In the genomic region with DNA sequence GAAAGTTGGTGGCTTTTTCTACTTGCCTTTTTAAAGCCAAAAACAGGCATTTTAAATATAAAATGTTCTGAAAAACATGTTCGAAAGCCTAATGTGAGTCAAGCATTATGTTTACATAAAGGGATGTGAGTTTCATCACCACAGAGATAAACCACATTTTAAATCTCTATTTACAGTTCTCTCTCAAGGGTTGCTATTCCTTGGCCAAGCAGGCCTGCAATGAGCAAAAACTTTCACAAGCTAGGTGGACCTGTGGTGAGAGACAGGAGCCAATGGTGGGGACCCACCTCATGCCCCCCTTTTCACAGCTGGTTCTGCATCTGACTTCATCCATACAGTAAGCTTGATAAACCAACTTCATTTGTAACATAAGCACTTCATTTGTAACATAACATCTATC, we compare ENCODE assay signal across 9 cellular contexts.
DNase-seq lines count a peak whose midpoint lies in the region; ATAC-seq, FAIRE-seq and TF ChIP-seq lines count a peak whose summit lies in the region.
"Had no signal": no experiment of that assay in that cellular context is flagged by ENCODE, and none has a peak within 500 bp of the region (broad histone marks: within the 10 kb centered on the region; RNA-seq: fewer than 3 reads in every experiment).

No MANE protein-coding gene starts in this region.

- peak overlapping the region; percentile 63 for H3K27ac Mint-ChIP-seq in stimulated activated naive CD8-positive, alpha-beta T cell treated with anti-CD3 and anti-CD28 coated beads, Interleukin-15, Interleukin-2, amounts not matched to agents 100 ng/mL and 50 ng/mL, for 24 hours

- H3K18ac ChIP-seq in mesendoderm (ENCODE audit: low read length) = no peak overlapping the region

- H3K9ac ChIP-seq in KMS-11 (no peak overlapping the region), mesendoderm (ENCODE audit: low read length) (no peak overlapping the region)

- H2BK120ac ChIP-seq in mesendoderm (ENCODE audit: low read depth, low read length) = no peak overlapping the region

- no peaks in the 10 kb centered on the region for H3K27me3 Mint-ChIP-seq in stimulated activated naive CD8-positive, alpha-beta T cell treated with anti-CD3 and anti-CD28 coated beads, Interleukin-15, Interleukin-2, amounts not matched to agents 100 ng/mL and 50 ng/mL, for 24 hours

- H3K4me3 Mint-ChIP-seq in stimulated activated naive CD8-positive, alpha-beta T cell treated with anti-CD3 and anti-CD28 coated beads, Interleukin-15, Interleukin-2, amounts not matched to agents 100 ng/mL and 50 ng/mL, for 24 hours = peak overlapping the region; percentile 35

- H3K4me3 ChIP-seq in GM12865 (ENCODE audit: low read depth, low read length) (peak overlapping the region; percentile 53), KMS-11 (IDR thresholded peaks at IDR 0.05; ENCODE audit: insufficient read depth, low read depth, low read length) (no peak overlapping the region), bronchial epithelial cell (ENCODE audit: low read depth, low read length) (no peak overlapping the region), mesendoderm (ENCODE audit: low read length) (no peak overlapping the region)
- H3K4me3 ChIP-seq: psoas muscle had no signal

- FAIRE-seq in bronchial epithelial cell (lab: Jason Lieb, UNC) = peak; percentile 40

- no peak overlapping the region for H4K8ac ChIP-seq in mesendoderm (ENCODE audit: low read depth, low read length)

- no peak overlapping the region for H3K4ac ChIP-seq in mesendoderm (ENCODE audit: low read depth, low read length)

- H4K5ac ChIP-seq in mesendoderm (ENCODE audit: low read length) = no peak overlapping the region

- no CpG with 5 or more reads among the region's 1 CpG for WGBS in mesendoderm (ENCODE audit: extremely low coverage, insufficient coverage, low lambda C conversion rate)

- TF ChIP-seq CTCF in GM12865 (IDR thresholded peaks at IDR 0.05; ENCODE audit: insufficient read depth, low read depth, low read length, missing control alignments) = no peak
- TF ChIP-seq CTCF in KMS-11 (conservative IDR thresholded peaks at IDR 0.05; ENCODE audit: low read depth, low read length) = no peak
- no peak for TF ChIP-seq CTCF in bronchial epithelial cell (IDR thresholded peaks at IDR 0.05; ENCODE audit: insufficient read depth, low read length, severe bottlenecking)

- H2BK15ac ChIP-seq in mesendoderm (replicated peaks; ENCODE audit: low read depth) = no peak overlapping the region

- H2AK5ac ChIP-seq in mesendoderm (ENCODE audit: low read length) = no peak overlapping the region

- H3K27ac ChIP-seq in KMS-11 (peak overlapping the region; percentile 12; the same call in 1 of the 2 replicates), mesendoderm (ENCODE audit: low read depth, low read length) (no peak overlapping the region)
- H3K27ac ChIP-seq: psoas muscle had no signal

- H3K4me1 ChIP-seq in KMS-11 (ENCODE audit: low read depth, poor library complexity, severe bottlenecking) (peaks cover 73% of the 10 kb centered on the region), mesendoderm (ENCODE audit: control insufficient read depth, low read depth, low read length) (no peaks in the 10 kb centered on the region)

- peak; percentile 67 for ATAC-seq in GM21576 (IDR thresholded peaks at IDR 0.05; ENCODE audit: unreplicated experiment)

- peaks cover 28% of the 10 kb centered on the region for H4K20me1 ChIP-seq in KMS-11 (ENCODE audit: insufficient read depth)

- H3K36me3 ChIP-seq in KMS-11 (ENCODE audit: insufficient read depth) (no peaks in the 10 kb centered on the region), bronchial epithelial cell (ENCODE audit: control insufficient read depth, insufficient read depth, low read length) (no peaks in the 10 kb centered on the region), mesendoderm (ENCODE audit: control insufficient read depth, insufficient read depth, low read length) (no peaks in the 10 kb centered on the region)

- no peak overlapping the region for H3K23ac ChIP-seq in mesendoderm (ENCODE audit: low read length)

- H3K27me3 ChIP-seq in KMS-11 (ENCODE audit: insufficient read depth, low read depth) (no peaks in the 10 kb centered on the region), bronchial epithelial cell (ENCODE audit: control insufficient read depth, insufficient read depth, low read length) (no peaks in the 10 kb centered on the region), mesendoderm (ENCODE audit: insufficient read depth, low read length, poor library complexity) (no peaks in the 10 kb centered on the region)

- H3K9me3 Mint-ChIP-seq in stimulated activated naive CD8-positive, alpha-beta T cell treated with anti-CD3 and anti-CD28 coated beads, Interleukin-15, Interleukin-2, amounts not matched to agents 100 ng/mL and 50 ng/mL, for 24 hours = no peaks in the 10 kb centered on the region

- H3K36me3 Mint-ChIP-seq in stimulated activated naive CD8-positive, alpha-beta T cell treated with anti-CD3 and anti-CD28 coated beads, Interleukin-15, Interleukin-2, amounts not matched to agents 100 ng/mL and 50 ng/mL, for 24 hours (ENCODE audit: low read depth) = peaks cover 28% of the 10 kb centered on the region

- DNase-seq in GM12865 (ENCODE audit: low read depth) (peak; percentile 92), bronchial epithelial cell (ENCODE audit: low read depth) (peak; percentile 60), mesendoderm (no peak), globus pallidus (ENCODE audit: low spot score) (no peak), iPS-NIHi7 (ENCODE audit: extremely low spot score) (no peak)
- DNase-seq: psoas muscle had no signal

- no peak overlapping the region for H3K56ac ChIP-seq in mesendoderm (ENCODE audit: low read length)

- H2AFZ ChIP-seq in KMS-11 (ENCODE audit: low read depth) = no peak overlapping the region

- peaks cover 83% of the 10 kb centered on the region for H3K79me2 ChIP-seq in KMS-11 (ENCODE audit: insufficient read depth, low read depth)
- peaks cover 31% of the 10 kb centered on the region for H3K79me2 ChIP-seq in mesendoderm (ENCODE audit: control insufficient read depth, insufficient read depth, low read length)

- peak overlapping the region; percentile 55 for H3K4me2 ChIP-seq in KMS-11
- no peak overlapping the region for H3K4me2 ChIP-seq in mesendoderm (ENCODE audit: low read length)

- H2BK5ac ChIP-seq in mesendoderm (ENCODE audit: low read length) = no peak overlapping the region

- peaks cover 77% of the 10 kb centered on the region for H3K4me1 Mint-ChIP-seq in stimulated activated naive CD8-positive, alpha-beta T cell treated with anti-CD3 and anti-CD28 coated beads, Interleukin-15, Interleukin-2, amounts not matched to agents 100 ng/mL and 50 ng/mL, for 24 hours (ENCODE audit: low read depth)

- H3K79me1 ChIP-seq in mesendoderm (ENCODE audit: low read length) = peaks cover 14% of the 10 kb centered on the region

Comparison
In these comparisons a context has a peak if more than half of its experiments do, and no peak if none do; other contexts are left out.
1. DNase-seq: peak in GM12865 (single experiment) and bronchial epithelial cell (single experiment); none in mesendoderm (single experiment), globus pallidus (single experiment) and iPS-NIHi7 (single experiment).